Comparison of ENCODE assay signal across 1 cellular context in genomic region chr21:36207577-36208320, GRCh38.
TF ChIP-seq lines count a peak whose summit lies in the region.

No MANE protein-coding gene starts in this region.

TF ChIP-seq in IMR-90, 13 proteins besides CTCF, POLR2A, EP300 and RAD21:
- TF ChIP-seq ELK1 (IDR thresholded peaks at IDR 0.05; ENCODE audit: borderline replicate concordance, low read depth, low read length), result no peak
- TF ChIP-seq CEBPB (IDR thresholded peaks at IDR 0.05; ENCODE audit: low read depth, low read length), result no peak
- TF ChIP-seq BHLHE40 (IDR thresholded peaks at IDR 0.05; ENCODE audit: low read depth, low read length), result no peak; the same call in 1 of the 2 replicates
- TF ChIP-seq SMC3 (IDR thresholded peaks at IDR 0.05; ENCODE audit: low read depth, low read length), result no peak
- no peak for TF ChIP-seq CHD1 (IDR thresholded peaks at IDR 0.05; ENCODE audit: low read depth, low read length)
- TF ChIP-seq RFX5 (IDR thresholded peaks at IDR 0.05; ENCODE audit: low read depth, low read length), result no peak
- TF ChIP-seq NFE2L2 (IDR thresholded peaks at IDR 0.05; ENCODE audit: low read depth, low read length), result no peak
- TF ChIP-seq RCOR1 (IDR thresholded peaks at IDR 0.05; ENCODE audit: insufficient replicate concordance, low read length), result no peak
- no peak for TF ChIP-seq MAZ (IDR thresholded peaks at IDR 0.05; ENCODE audit: borderline replicate concordance, low read depth, low read length)
- TF ChIP-seq USF2 (IDR thresholded peaks at IDR 0.05; ENCODE audit: low read depth, low read length), result no peak
- TF ChIP-seq MXI1 (IDR thresholded peaks at IDR 0.05; ENCODE audit: borderline replicate concordance, low read depth, low read length), result no peak
- TF ChIP-seq MAFK (IDR thresholded peaks at IDR 0.05; ENCODE audit: low read depth, low read length), result no peak
- TF ChIP-seq FOS (IDR thresholded peaks at IDR 0.05; ENCODE audit: low read depth, low read length), result no peak
